ENCODE assay signal across 1 cellular context in genomic region chr1:203025721-203026665, GRCh38.
A peak's percentile ranks its signal among the peaks of the same experiment; 100 is the strongest.
TF ChIP-seq lines count a peak whose summit lies in the region.

PPFIA4 (plus strand) TSS chr1:203026491; CDS start chr1:203039009, 12,518 bp downstream.

TF ChIP-seq in A549, 52 proteins besides CTCF, POLR2A, EP300 and RAD21 (continued from another document):
- TF ChIP-seq ZFP36 (IDR thresholded peaks at IDR 0.05; ENCODE audit: borderline replicate concordance, partially characterized antibody) (no peak), HES2 (IDR thresholded peaks at IDR 0.05) (no peak), ELK1 (IDR thresholded peaks at IDR 0.05; ENCODE audit: low read depth, low read length) (no peak), TFCP2L1 (CRISPR knock-in tag; IDR thresholded peaks at IDR 0.05) (no peak), RARB (CRISPR knock-in tag; IDR thresholded peaks at IDR 0.05) (0 out of 2 replicates have a peak, but pooled peaks have one; percentile 36), PHF8 (IDR thresholded peaks at IDR 0.05; ENCODE audit: borderline replicate concordance, low read depth) (no peak), ZNF302 (CRISPR knock-in tag; IDR thresholded peaks at IDR 0.05) (no peak), SREBF2 (IDR thresholded peaks at IDR 0.05) (no peak), ZC3H11A (IDR thresholded peaks at IDR 0.05) (no peak), RNF2 (IDR thresholded peaks at IDR 0.05; ENCODE audit: borderline replicate concordance, low read depth) (no peak), USF2 (IDR thresholded peaks at IDR 0.05) (peak; percentile 86), RFX5 (IDR thresholded peaks at IDR 0.05) (no peak), EHMT2 (IDR thresholded peaks at IDR 0.05; ENCODE audit: low read depth) (0 out of 2 replicates have a peak, but pooled peaks have one; percentile 57), POLR2AphosphoS2 (conservative IDR thresholded peaks at IDR 0.05; ENCODE audit: low read length) (no peak), TP53 (CRISPR knock-in tag; IDR thresholded peaks at IDR 0.05) (0 out of 2 replicates have a peak, but pooled peaks have one; percentile 79), HOXB5 (CRISPR knock-in tag; IDR thresholded peaks at IDR 0.05) (peak; percentile 81; the same call in 1 of the 2 replicates), REST (IDR thresholded peaks at IDR 0.05) (no peak), CBX2 (IDR thresholded peaks at IDR 0.05; ENCODE audit: borderline replicate concordance, low read depth) (no peak), JUNB (IDR thresholded peaks at IDR 0.05) (no peak), NPAS2 (CRISPR knock-in tag; IDR thresholded peaks at IDR 0.05; ENCODE audit: borderline replicate concordance) (no peak), FOSB (CRISPR knock-in tag; IDR thresholded peaks at IDR 0.05) (peak; percentile 83; the same call in 1 of the 2 replicates), GATA3 (IDR thresholded peaks at IDR 0.05; ENCODE audit: borderline replicate concordance) (no peak), HEYL (CRISPR knock-in tag; IDR thresholded peaks at IDR 0.05) (no peak), MYC (IDR thresholded peaks at IDR 0.05; ENCODE audit: borderline replicate concordance, low read length) (no peak; the same call in 1 of the 2 replicates), RCOR1 (IDR thresholded peaks at IDR 0.05; ENCODE audit: low read depth, low read length) (no peak), BCL3 (IDR thresholded peaks at IDR 0.05) (0 out of 3 replicates have a peak, but pooled peaks have one; percentile 31), CHD4 (IDR thresholded peaks at IDR 0.05; ENCODE audit: borderline replicate concordance) (no peak), MAZ (IDR thresholded peaks at IDR 0.05; ENCODE audit: borderline replicate concordance, low read depth, low read length) (no peak)
